28 cellular contexts compared by ENCODE assay signal in the genomic region with DNA sequence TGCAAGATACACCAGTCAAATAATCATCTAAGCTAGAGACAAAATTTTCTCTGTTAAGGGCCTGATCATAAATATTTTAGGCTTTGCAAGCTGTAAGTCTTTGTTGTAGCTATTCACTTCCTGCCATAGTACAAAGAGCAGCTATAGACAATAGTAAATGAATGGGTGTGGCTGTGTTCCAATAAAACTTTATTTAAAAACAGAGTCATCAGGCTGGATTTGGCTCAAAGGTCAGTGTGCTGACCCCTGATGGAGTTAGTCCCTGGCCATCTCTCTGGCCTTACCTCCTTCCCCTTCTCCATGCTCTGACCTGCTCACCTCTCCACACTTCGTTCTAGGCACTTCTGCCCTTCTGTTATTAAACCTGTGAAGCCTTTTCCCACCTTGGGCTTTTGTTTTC.
"Had no signal": no experiment of that assay in that cellular context is flagged by ENCODE, and none has a peak within 500 bp of the region (broad histone marks: within the 10 kb centered on the region; RNA-seq: fewer than 3 reads in every experiment).

No MANE protein-coding gene starts in this region.

- H3K4me3 ChIP-seq: neural progenitor cell, ovary, psoas muscle, skin epidermis, smooth muscle cell, spleen, suprapubic skin, testis, tibial artery, transverse colon, upper lobe of right lung, uterus had no signal

- H3K27ac ChIP-seq: neural progenitor cell, ovary, parathyroid adenoma, psoas muscle, skin epidermis, spleen, suprapubic skin, testis, tibial artery, transverse colon, upper lobe of right lung, uterus had no signal

- H2AFZ ChIP-seq: neural progenitor cell, parathyroid adenoma had no signal

- H3K27me3 ChIP-seq: neural progenitor cell, ovary, testis, tibial artery, transverse colon, upper lobe of right lung, uterus had no signal

- ATAC-seq: natural killer cell; psoas muscle; right cardiac atrium; sciatic nerve; stimulated activated memory B cell treated with anti-CD40 and anti-IgM and Interleukin-4, amounts not matched to agents 10 μg/mL and 1 μg/mL and 100 μg/mL, for 72 hours; stimulated activated naive CD8-positive, alpha-beta T cell treated with anti-CD3 and anti-CD28 coated beads, Interleukin-15, amount 100 ng/mL, for 72 hours; stimulated activated naive CD8-positive, alpha-beta T cell treated with anti-CD3 and anti-CD28 coated beads, Interleukin-15, Interleukin-2, amounts not matched to agents 100 U/mL and 50 U/mL, for 24 hours; upper lobe of right lung had no signal

- DNase-seq: natural killer cell; occipital lobe; ovary; posterior cingulate gyrus; psoas muscle; right cardiac atrium; spleen; stimulated activated CD4-positive, alpha-beta T cell treated with anti-CD3 and anti-CD28 coated beads, Interleukin-12 subunit alpha, Interleukin-12 subunit beta, amount 100 ng/mL, for 4 hours; stimulated activated CD4-positive, alpha-beta T cell treated with anti-CD3 and anti-CD28 coated beads, Interleukin-1b, Interleukin-23, amount 100 ng/mL, for 48 hours; stimulated activated CD4-positive, alpha-beta T cell treated with anti-CD3 and anti-CD28 coated beads, Interleukin-4, amount 100 ng/mL, for 1 hour; stimulated activated CD4-positive, alpha-beta T cell treated with anti-CD3 and anti-CD28 coated beads, Interleukin-4, amount 100 ng/mL, for 4 hours; stimulated activated CD8-positive, alpha-beta memory T cell treated with anti-CD3 and anti-CD28 coated beads, Interleukin-4, amount 100 ng/mL, for 48 hours; stimulated activated naive CD4-positive, alpha-beta T cell; stimulated activated naive CD8-positive, alpha-beta T cell treated with anti-CD3 and anti-CD28 coated beads, Interleukin-15, amount 100 ng/mL, for 72 hours; stimulated activated naive CD8-positive, alpha-beta T cell treated with anti-CD3 and anti-CD28 coated beads, Interleukin-15, Interleukin-2, amounts not matched to agents 100 U/mL and 50 U/mL, for 24 hours; substantia nigra; testis; tibial artery; transverse colon; upper lobe of right lung; uterus had no signal

- H3K4me2 ChIP-seq: neural progenitor cell, smooth muscle cell had no signal

- H3K79me2 ChIP-seq: parathyroid adenoma had no signal

- H3K9me3 ChIP-seq: ovary, psoas muscle, spleen, suprapubic skin, testis, tibial artery, transverse colon, upper lobe of right lung, uterus had no signal

- H3K4me1 ChIP-seq: neural progenitor cell, parathyroid adenoma, psoas muscle, spleen, suprapubic skin, testis, tibial artery, transverse colon, upper lobe of right lung, uterus had no signal

- H3K36me3 ChIP-seq: neural progenitor cell, ovary, spleen, suprapubic skin, tibial artery, transverse colon, upper lobe of right lung, uterus had no signal

- H3K9ac ChIP-seq: neural progenitor cell, parathyroid adenoma had no signal
